8 cellular contexts compared by ENCODE assay signal in genomic region chr4:99462875-99463464, GRCh38. TPM values are rescaled to one million over a fixed set of nuclear protein-coding genes. Genes with fewer than 3 reads are reported as not detected.
DNase-seq lines count a peak whose midpoint lies in the region; ATAC-seq lines count a peak whose summit lies in the region.

No MANE protein-coding gene starts in this region.

- H2BK15ac ChIP-seq in neuronal stem cell (ENCODE audit: low read length) = no peak overlapping the region

- peak; percentile 94 for ATAC-seq in GM19397 (IDR thresholded peaks at IDR 0.05; ENCODE audit: unreplicated experiment)
- ATAC-seq in HG03442 (IDR thresholded peaks at IDR 0.05; ENCODE audit: unreplicated experiment) = peak; percentile 99

- no peak overlapping the region for H2BK12ac ChIP-seq in neuronal stem cell (ENCODE audit: low read length)

- H2AK5ac ChIP-seq in neuronal stem cell (ENCODE audit: low read depth, low read length) = no peak overlapping the region

- no peak overlapping the region for H4K8ac ChIP-seq in neuronal stem cell (ENCODE audit: low read depth, low read length)

- H3K27me3 ChIP-seq in NT2/D1 (ENCODE audit: insufficient read depth, insufficient read length) (no peaks in the 10 kb centered on the region), neuronal stem cell (ENCODE audit: control insufficient read depth in 3 of 3, insufficient read depth in 3 of 3, low read depth in 1 of 3, low read length in 3 of 3) (no peaks in the 10 kb centered on the region)

- no peak overlapping the region for H3K14ac ChIP-seq in neuronal stem cell (ENCODE audit: low read length)

- no peak overlapping the region for H3K9ac ChIP-seq in NT2/D1 (ENCODE audit: insufficient read length, low read depth)
- no peak overlapping the region for H3K9ac ChIP-seq in neuronal stem cell (ENCODE audit: low read depth, low read length, poor library complexity)

- H3K4me3 Mint-ChIP-seq in activated T-cell treated with anti-CD3 and anti-CD28 coated beads, Interleukin-2, amount 50 U/mL, for 24 hours = no peak overlapping the region

- no peak overlapping the region for H2BK120ac ChIP-seq in neuronal stem cell (ENCODE audit: low read depth, low read length)

- no peak overlapping the region for H2BK5ac ChIP-seq in neuronal stem cell (ENCODE audit: low read length)

- no peaks in the 10 kb centered on the region for H3K79me1 ChIP-seq in neuronal stem cell (ENCODE audit: low read depth, low read length)

- no peak overlapping the region for H2AFZ ChIP-seq in neuronal stem cell (ENCODE audit: low read length)

- no peak overlapping the region for H4K91ac ChIP-seq in neuronal stem cell (ENCODE audit: low read depth, low read length, poor library complexity)

- H3K4ac ChIP-seq in neuronal stem cell (ENCODE audit: low read length) = no peak overlapping the region

- peaks cover 12% of the 10 kb centered on the region for H3K27me3 Mint-ChIP-seq in activated T-cell treated with anti-CD3 and anti-CD28 coated beads, Interleukin-2, amount 50 U/mL, for 24 hours

- H3K23ac ChIP-seq in neuronal stem cell (ENCODE audit: low read depth, low read length, poor library complexity) = no peak overlapping the region

- H3K4me2 ChIP-seq in neuronal stem cell (ENCODE audit: insufficient read depth, low read length, poor library complexity, severe bottlenecking) = no peak overlapping the region

- no peak overlapping the region for H3K27ac ChIP-seq in neuronal stem cell (replicated peaks; ENCODE audit: low read length)

- no peak overlapping the region for H3K18ac ChIP-seq in neuronal stem cell (ENCODE audit: low read length)

- H3K27ac Mint-ChIP-seq in activated T-cell treated with anti-CD3 and anti-CD28 coated beads, Interleukin-2, amount 50 U/mL, for 24 hours = no peak overlapping the region

- H3K4me1 Mint-ChIP-seq in activated T-cell treated with anti-CD3 and anti-CD28 coated beads, Interleukin-2, amount 50 U/mL, for 24 hours (ENCODE audit: low read depth) = no peaks in the 10 kb centered on the region

- no peak overlapping the region for H3K4me3 ChIP-seq in NT2/D1 (ENCODE audit: insufficient read length, low read depth)
- H3K4me3 ChIP-seq in neuronal stem cell (ENCODE audit: low read length in 2 of 2) = no peak overlapping the region

- no peaks in the 10 kb centered on the region for H3K9me3 Mint-ChIP-seq in activated T-cell treated with anti-CD3 and anti-CD28 coated beads, Interleukin-2, amount 50 U/mL, for 24 hours

- H3K9me3 ChIP-seq in NT2/D1 (ENCODE audit: insufficient read depth, low read length) = no peaks in the 10 kb centered on the region
- H3K9me3 ChIP-seq in neuronal stem cell (replicated peaks in 1 of 2; ENCODE audit: control insufficient read depth in 2 of 2, insufficient read depth in 1 of 2, low read depth in 1 of 2, low read length in 2 of 2) = no peaks in the 10 kb centered on the region

- DNase-seq in DMS114 treated with DMSO at 0.1 percent for 48 hours (lab: John Stamatoyannopoulos, UW; ENCODE audit: unreplicated experiment) = peak; percentile 42
- DNase-seq in NT2/D1 (ENCODE audit: low read depth, low spot score) = peak; percentile 47
- DNase-seq in activated T-cell treated with anti-CD3 and anti-CD28 coated beads, Interleukin-2, amount 50 U/mL, for 24 hours = peak; percentile 45
- peak; percentile 84 for DNase-seq in fibroblast of peridontal ligament (ENCODE audit: extremely low read depth)
- DNase-seq in neuronal stem cell (ENCODE audit: low spot score) = peak; percentile 54
- DNase-seq in ureter (ENCODE audit: low spot score) = peak; percentile 63

- H3K4me1 ChIP-seq in NT2/D1 (ENCODE audit: insufficient read depth, insufficient read length) = no peaks in the 10 kb centered on the region
- peaks cover 4 to 8% of the 10 kb centered on the region in 2 donors for H3K4me1 ChIP-seq in neuronal stem cell (ENCODE audit: control insufficient read depth in 2 of 2, insufficient read depth in 1 of 2, low read depth in 1 of 2, low read length in 2 of 2)

- H3K36me3 ChIP-seq in NT2/D1 (ENCODE audit: insufficient read depth, insufficient read length, low read length) (no peaks in the 10 kb centered on the region), neuronal stem cell (replicated peaks in 1 of 2; ENCODE audit: control insufficient read depth in 2 of 2, insufficient read depth in 2 of 2, low read length in 2 of 2) (no peaks in the 10 kb centered on the region)

- H3K36me3 Mint-ChIP-seq in activated T-cell treated with anti-CD3 and anti-CD28 coated beads, Interleukin-2, amount 50 U/mL, for 24 hours (ENCODE audit: low read depth) = no peaks in the 10 kb centered on the region

- WGBS in neuronal stem cell (ENCODE audit: extremely low coverage in 2 of 2, insufficient read length in 2 of 2, insufficient replicate concordance in 1 of 2), 2 donors = no CpG with 5 or more reads among the region's 4 CpGs

RNA-seq across cellular contexts. Expression of gene ADH7, which starts 27.8 kb away (rescaled TPM):
- polyA plus RNA-seq in neuronal stem cell (2013, experiment 1 of 2) = not detected
- polyA plus RNA-seq in neuronal stem cell (2013, experiment 2 of 2) = not detected
- total RNA-seq in ureter = not detected

RNA-seq across cellular contexts. Expression of gene C4orf17, which starts 47.9 kb away (rescaled TPM):
- not detected for polyA plus RNA-seq in neuronal stem cell (2013, experiment 1 of 2)
- not detected for polyA plus RNA-seq in neuronal stem cell (2013, experiment 2 of 2)
- total RNA-seq in ureter = not detected
